Comparison of ENCODE assay signal across 8 cellular contexts in genomic region chr17:65055280-65055707, GRCh38. TPM values are rescaled to one million over a fixed set of nuclear protein-coding genes. Genes with fewer than 3 reads are reported as not detected.
A peak's percentile ranks its signal among the peaks of the same experiment; 100 is the strongest.
DNase-seq lines count a peak whose midpoint lies in the region; ATAC-seq and TF ChIP-seq lines count a peak whose summit lies in the region.

No MANE protein-coding gene starts in this region.

- peak overlapping the region; percentile 75 to 87 for H3K4me3 ChIP-seq in HCT116 (replicated peaks in 1 of 2; ENCODE audit: low read depth in 1 of 2, low read length in 2 of 2)
- peak overlapping the region; percentile 94 for H3K4me3 ChIP-seq in SU-DHL-6 (ENCODE audit: insufficient read depth, low read length, poor library complexity, severe bottlenecking)
- H3K4me3 ChIP-seq in fibroblast of mammary gland (ENCODE audit: control insufficient read depth, low read depth, low read length): peak overlapping the region; percentile 92
- H3K4me3 ChIP-seq in rectal smooth muscle tissue (ENCODE audit: low read length): peak overlapping the region; percentile 98

- H3K27me3 ChIP-seq in HCT116 (ENCODE audit: insufficient read depth, low read length) (no peaks in the 10 kb centered on the region), SU-DHL-6 (ENCODE audit: low read length) (no peaks in the 10 kb centered on the region), rectal smooth muscle tissue (ENCODE audit: control insufficient read depth, insufficient read depth, low read length) (no peaks in the 10 kb centered on the region)

- intact Hi-C loops in HCT116 (cut with micrococcal nuclease): loop anchor here (5.0 kb wide), 1 partner anchor 78 kb away; no protein-coding TSS in a partner anchor

- peaks cover 5% of the 10 kb centered on the region; the same call in 1 of the 2 replicates for H4K20me1 ChIP-seq in HCT116 (ENCODE audit: insufficient read depth)
- peaks cover 9% of the 10 kb centered on the region for H4K20me1 ChIP-seq in SU-DHL-6 (ENCODE audit: low read depth, low read length)

- H3K4me2 ChIP-seq in HCT116 (ENCODE audit: low read length): peak overlapping the region; percentile 80
- H3K4me2 ChIP-seq in SU-DHL-6 (ENCODE audit: low read depth, low read length, poor library complexity, severe bottlenecking): peak overlapping the region; percentile 92

- no peaks in the 10 kb centered on the region for H3K9me2 ChIP-seq in HCT116 (ENCODE audit: insufficient read depth)
- no peaks in the 10 kb centered on the region for H3K9me2 ChIP-seq in SU-DHL-6 (replicated peaks; ENCODE audit: insufficient read depth, low read length)

- in situ Hi-C loops in G401 (cut with HindIII; ENCODE audit: low sequenced_read_pairs): no loop called here

- H2AFZ ChIP-seq in HCT116 (ENCODE audit: low read depth, low read length, poor library complexity, severe bottlenecking): no peak overlapping the region
- H2AFZ ChIP-seq in SU-DHL-6 (ENCODE audit: low read depth, low read length, severe bottlenecking): no peak overlapping the region

- DNase-seq in G401 (ENCODE audit: low spot score) (peak; percentile 64), HCT116 (ENCODE audit: low read depth, low spot score) (no peak), fibroblast of mammary gland (ENCODE audit: low read depth) (no peak), mesenteric fat pad (ENCODE audit: low spot score) (no peak), GM10266 (ENCODE audit: extremely low spot score) (no peak)

- TF ChIP-seq RAD21 in HCT116 (IDR thresholded peaks at IDR 0.05; ENCODE audit: low read depth): no peak

- no peak for TF ChIP-seq POLR2A in HCT116 (IDR thresholded peaks at IDR 0.05; ENCODE audit: borderline replicate concordance, extremely low read depth, insufficient read depth, insufficient read length)

- CTCF ChIA-PET in HCT116 (lab: Charles Lee): no interaction called here

- POLR2A ChIA-PET in HCT116 (lab: Charles Lee): interaction anchor here (0.6 kb wide), 1 partner anchor 22 kb away, joined by 4 read pairs; no protein-coding TSS in a partner anchor

- H3F3A ChIP-seq in SU-DHL-6 (ENCODE audit: insufficient read depth): peaks cover 48% of the 10 kb centered on the region

- H3K4me1 ChIP-seq in HCT116 (ENCODE audit: control insufficient read depth in 1 of 2, insufficient read depth in 2 of 2, low read length in 2 of 2) (peaks cover 13 to 23% of the 10 kb centered on the region in 2 experiments; a peak in 3 of 4 replicates), rectal smooth muscle tissue (ENCODE audit: control insufficient read depth, insufficient read depth, low read length) (peaks cover 11% of the 10 kb centered on the region)

- H3K27ac ChIP-seq in HCT116 (ENCODE audit: low read depth, low read length) (no peak overlapping the region), SU-DHL-6 (ENCODE audit: low read depth, low read length) (peak overlapping the region; percentile 92), rectal smooth muscle tissue (ENCODE audit: low read depth, low read length) (peak overlapping the region; percentile 99)

- ATAC-seq in HCT116 (no peak), HG03039 (IDR thresholded peaks at IDR 0.05; ENCODE audit: unreplicated experiment) (no peak)

- H3K9me3 ChIP-seq in HCT116 (ENCODE audit: control insufficient read depth in 1 of 2, insufficient read depth in 1 of 2, low read depth in 1 of 2, low read length in 2 of 2): no peaks in the 10 kb centered on the region
- no peaks in the 10 kb centered on the region for H3K9me3 ChIP-seq in SU-DHL-6 (ENCODE audit: insufficient read depth, low read length)

- H3K9ac ChIP-seq in HCT116 (ENCODE audit: low read length) (peak overlapping the region; percentile 88), SU-DHL-6 (ENCODE audit: low read length) (peak overlapping the region; percentile 94), rectal smooth muscle tissue (ENCODE audit: low read length) (peak overlapping the region; percentile 87)

- RAD21 ChIA-PET in HCT116 (lab: Charles Lee; ENCODE audit: low non-redundant PET in 1 of 2, low total read pairs in 2 of 2, uncharacterized antibody in 2 of 2, unreplicated experiment in 2 of 2): no interaction called here

- H3K79me2 ChIP-seq in HCT116 (ENCODE audit: insufficient read depth, low read length) (peaks cover 54% of the 10 kb centered on the region), SU-DHL-6 (ENCODE audit: insufficient read depth, low read length) (peaks cover 62% of the 10 kb centered on the region)

- no peak for TF ChIP-seq CTCF in HCT116 (IDR thresholded peaks at IDR 0.05 in 2 of 3, conservative IDR thresholded peaks at IDR 0.05 in 1 of 3; ENCODE audit: borderline replicate concordance in 1 of 3, insufficient read depth in 1 of 3, low read depth in 2 of 3, low read length in 2 of 3)
- TF ChIP-seq CTCF in SU-DHL-6 (IDR thresholded peaks at IDR 0.05; ENCODE audit: insufficient read depth, low read length, poor library complexity, severe bottlenecking): no peak
- TF ChIP-seq CTCF in fibroblast of mammary gland (conservative IDR thresholded peaks at IDR 0.05; ENCODE audit: control insufficient read depth, insufficient read depth, low read depth, low read length): no peak
- no peak for TF ChIP-seq CTCF in GM10266 (IDR thresholded peaks at IDR 0.05; ENCODE audit: control insufficient read depth, insufficient read depth, low read depth, missing control alignments)

- peaks cover 15 to 24% of the 10 kb centered on the region in 2 experiments for H3K36me3 ChIP-seq in HCT116 (ENCODE audit: control insufficient read depth in 1 of 2, insufficient read depth in 2 of 2, low read length in 2 of 2)
- peaks cover 45% of the 10 kb centered on the region for H3K36me3 ChIP-seq in SU-DHL-6 (ENCODE audit: low read length)
- peaks cover 5% of the 10 kb centered on the region for H3K36me3 ChIP-seq in rectal smooth muscle tissue (ENCODE audit: control insufficient read depth, insufficient read depth, low read length)

- TSS peak; percentile 34 for BruUV-seq in HCT116 (replicated peaks; lab: Mats Ljungman, UMichigan)

TF ChIP-seq in HCT116, 20 proteins besides CTCF, POLR2A, EP300 and RAD21 (continues in another document):
- TF ChIP-seq ATF3 (IDR thresholded peaks at IDR 0.05) (no peak), FOSL1 (IDR thresholded peaks at IDR 0.05; ENCODE audit: low read depth) (no peak), EGR1 (IDR thresholded peaks at IDR 0.05; ENCODE audit: low read depth) (no peak), YY1 (IDR thresholded peaks at IDR 0.05; ENCODE audit: extremely low read depth, insufficient replicate concordance, low read depth, low read length) (no peak), JUND (IDR thresholded peaks at IDR 0.05) (no peak), MAX (IDR thresholded peaks at IDR 0.05) (no peak), SP1 (IDR thresholded peaks at IDR 0.05; ENCODE audit: low read depth) (no peak), SRF (IDR thresholded peaks at IDR 0.05; ENCODE audit: low read depth) (no peak), SIN3A (IDR thresholded peaks at IDR 0.05; ENCODE audit: low read depth) (no peak), ELF1 (IDR thresholded peaks at IDR 0.05; ENCODE audit: borderline replicate concordance, low read depth) (no peak), CBX3 (IDR thresholded peaks at IDR 0.05; ENCODE audit: low read depth) (no peak), REST (IDR thresholded peaks at IDR 0.05; ENCODE audit: low read depth) (no peak)

RNA-seq across cellular contexts. Expression of gene GNA13, which starts 1.2 kb away (rescaled TPM):
- 43.5 and 69.7 TPM in 2 replicates for total RNA-seq in G401 (2014; rRNA removed; shearing (Covaris generic))
- 49.4 TPM for total RNA-seq in HCT116 (2021; ENCODE audit: unreplicated experiment)
- polyA plus RNA-seq in HCT116 (2012): 15.6 and 19.3 TPM in 2 replicates
- total RNA-seq in mesenteric fat pad: 50.9 TPM
